In genomic region chr9:126614088-126614454, GRCh38 we compare ENCODE assay signal across 14 cellular contexts.
DNase-seq lines count a peak whose midpoint lies in the region; ATAC-seq and TF ChIP-seq lines count a peak whose summit lies in the region.
"Had no signal": no experiment of that assay in that cellular context is flagged by ENCODE, and none has a peak within 500 bp of the region (broad histone marks: within the 10 kb centered on the region; RNA-seq: fewer than 3 reads in every experiment).

No MANE protein-coding gene starts in this region.

- H3K27me3 ChIP-seq in BLaER1 treated with 17β-estradiol and CSF1 and Interleukin-3, amounts not matched to agents 10 nM and 100 nM, result peaks cover 99 to 100% (median 100%) of the 10 kb centered on the region in 11 experiments
- peaks cover 80% of the 10 kb centered on the region for H3K27me3 ChIP-seq in RWPE2 (ENCODE audit: insufficient read depth, poor library complexity, severe bottlenecking)
- H3K27me3 ChIP-seq: thyroid gland had no signal

- peaks cover 14 to 37% (median 27%) of the 10 kb centered on the region in 10 experiments; a peak in 18 of 20 replicates for H3K4me1 ChIP-seq in BLaER1 treated with 17β-estradiol and CSF1 and Interleukin-3, amounts not matched to agents 10 nM and 100 nM
- no peaks in the 10 kb centered on the region for H3K4me1 ChIP-seq in RWPE2 (ENCODE audit: insufficient read depth, poor library complexity, severe bottlenecking)

- H3K9ac ChIP-seq in BLaER1 treated with 17β-estradiol and CSF1 and Interleukin-3, amounts not matched to agents 10 nM and 100 nM, result no peak overlapping the region

- DNase-seq in D341Med (ENCODE audit: low spot score) (peak; percentile 67), RWPE2 (ENCODE audit: low spot score) (peak; percentile 45), iPS-NIHi11 (ENCODE audit: low spot score) (peak; percentile 42), OCI-M2 (lab: John Stamatoyannopoulos, UW; ENCODE audit: unreplicated experiment) (no peak), HK-2 (ENCODE audit: unreplicated experiment) (no peak), GOT3 (lab: John Stamatoyannopoulos, UW) (no peak)
- no peak for DNase-seq in activated CD4-positive, CD25-positive, alpha-beta regulatory T cell treated with anti-CD3 and anti-CD28 coated beads, Interleukin-2, amount 50 U/mL, for 72 hours
- DNase-seq: activated CD4-positive, alpha-beta T cell treated with anti-CD3 and anti-CD28 coated beads for 48 hours; activated T-cell treated with anti-CD3 and anti-CD28 coated beads, Interleukin-2, amount 50 U/mL, for 48 hours; CD8-positive, alpha-beta memory T cell; NK-92 treated with Interleukin-12 subunit alpha and Interleukin-12 subunit beta, amount 100 ng/mL, for 24 hours; spleen had no signal

- peak overlapping the region in 3 of 10 experiments; percentile 8 to 52 (median 13); a peak in 1 of 20 replicates for H3K4me3 ChIP-seq in BLaER1 treated with 17β-estradiol and CSF1 and Interleukin-3, amounts not matched to agents 10 nM and 100 nM
- H3K4me3 ChIP-seq in RWPE2 (ENCODE audit: severe bottlenecking), result peak overlapping the region; percentile 27

- TF ChIP-seq CTCF in RWPE2 (IDR thresholded peaks at IDR 0.05; ENCODE audit: poor library complexity, severe bottlenecking), result no peak

- no peak overlapping the region for H3K27ac ChIP-seq in BLaER1 treated with 17β-estradiol and CSF1 and Interleukin-3, amounts not matched to agents 10 nM and 100 nM
- H3K27ac ChIP-seq in RWPE2 (ENCODE audit: poor library complexity, severe bottlenecking), result no peak overlapping the region
- H3K27ac ChIP-seq: spleen had no signal

- H3K36me3 ChIP-seq in BLaER1 treated with 17β-estradiol and CSF1 and Interleukin-3, amounts not matched to agents 10 nM and 100 nM, result no peaks in the 10 kb centered on the region
- H3K36me3 ChIP-seq in RWPE2 (ENCODE audit: low read depth), result no peaks in the 10 kb centered on the region
- H3K36me3 ChIP-seq: spleen, thyroid gland had no signal

- peak overlapping the region in 9 of 11 experiments; percentile 13 to 79 (median 68); a peak in 8 of 22 replicates for H3K4me2 ChIP-seq in BLaER1 treated with 17β-estradiol and CSF1 and Interleukin-3, amounts not matched to agents 10 nM and 100 nM

- no peaks in the 10 kb centered on the region for H3K9me3 ChIP-seq in BLaER1 treated with 17β-estradiol and CSF1 and Interleukin-3, amounts not matched to agents 10 nM and 100 nM (replicated peaks in 1 of 11)
- H3K9me3 ChIP-seq in RWPE2 (ENCODE audit: severe bottlenecking), result no peaks in the 10 kb centered on the region
- H3K9me3 ChIP-seq: spleen, thyroid gland had no signal

- H4K20me1 ChIP-seq in BLaER1 treated with 17β-estradiol and CSF1 and Interleukin-3, amounts not matched to agents 10 nM and 100 nM, result peaks cover 0 to 93% (median 82%) of the 10 kb centered on the region in 11 experiments; a peak in 18 of 22 replicates

- no peak for ATAC-seq in RWPE2 (ENCODE audit: low read depth)

Comparison
In these comparisons a context has a peak if more than half of its experiments do, and no peak if none do; other contexts are left out.
1. DNase-seq: peak in D341Med (single experiment), RWPE2 (single experiment) and iPS-NIHi11 (single experiment); none in OCI-M2 (single experiment), activated CD4-positive, CD25-positive, alpha-beta regulatory T cell treated with anti-CD3 and anti-CD28 coated beads, Interleukin-2, amount 50 U/mL, for 72 hours (single experiment), HK-2 (single experiment) and GOT3 (single experiment).